ENCODE assay signal across 23 cellular contexts in genomic region chr17:34302626-34303025, GRCh38.
"Had no signal": no experiment of that assay in that cellular context is flagged by ENCODE, and none has a peak within 500 bp of the region (broad histone marks: within the 10 kb centered on the region; RNA-seq: fewer than 3 reads in every experiment).

No MANE protein-coding gene starts in this region.

- H3K4me1 Mint-ChIP-seq: immature natural killer cell had no signal

- H3K4me3 ChIP-seq: colonic mucosa, mucosa of descending colon, right lobe of liver, suprapubic skin, transverse colon, upper lobe of right lung, uterus had no signal

- H3K9me3 Mint-ChIP-seq: effector memory CD8-positive, alpha-beta T cell; mesothelial cell of epicardium; neural crest cell had no signal

- H2AFZ ChIP-seq: parathyroid adenoma had no signal

- H3K79me2 ChIP-seq: parathyroid adenoma had no signal

- H3K27ac ChIP-seq: colonic mucosa, neutrophil, parathyroid adenoma, right lobe of liver, suprapubic skin, transverse colon, upper lobe of right lung, uterus had no signal

- H3K9ac ChIP-seq: parathyroid adenoma had no signal

- DNase-seq: colonic mucosa; effector memory CD8-positive, alpha-beta T cell; hypothalamus; immature natural killer cell; mesenchymal stem cell; mucosa of descending colon; naive B cell; right lobe of liver; small intestine; stimulated activated CD4-positive, alpha-beta T cell treated with anti-CD3 and anti-CD28 coated beads, Interleukin-15, amount 100 ng/mL, for 24 hours; stimulated activated CD4-positive, alpha-beta T cell treated with anti-CD3 and anti-CD28 coated beads, Interleukin-2, amount 100 ng/mL, for 48 hours; stimulated activated naive CD4-positive, alpha-beta T cell; stimulated activated naive CD8-positive, alpha-beta T cell treated with anti-CD3 and anti-CD28 coated beads, Interleukin-15, amount 100 ng/mL, for 72 hours; transverse colon; upper lobe of right lung; uterus had no signal

- H3K27ac Mint-ChIP-seq: effector memory CD8-positive, alpha-beta T cell; immature natural killer cell; mesothelial cell of epicardium; naive B cell; natural killer cell treated with Interleukin-12 subunit alpha and Interleukin-12 subunit beta and Interleukin-15 and Interleukin-18, amount 100 ng/mL, for 72 hours; progenitor cell of endocrine pancreas; stimulated activated naive CD8-positive, alpha-beta T cell treated with anti-CD3 and anti-CD28 coated beads, Interleukin-15, amount 100 ng/mL, for 72 hours had no signal

- H3K36me3 ChIP-seq: colonic mucosa, neutrophil, right lobe of liver, suprapubic skin, transverse colon, upper lobe of right lung, uterus had no signal

- H3K4me3 Mint-ChIP-seq: effector memory CD8-positive, alpha-beta T cell; immature natural killer cell; mesothelial cell of epicardium; naive B cell; natural killer cell treated with Interleukin-12 subunit alpha and Interleukin-12 subunit beta and Interleukin-15 and Interleukin-18, amount 100 ng/mL, for 72 hours; neural crest cell; stimulated activated naive CD8-positive, alpha-beta T cell treated with anti-CD3 and anti-CD28 coated beads, Interleukin-15, amount 100 ng/mL, for 72 hours had no signal

- H3K36me3 Mint-ChIP-seq: immature natural killer cell; mesothelial cell of epicardium; natural killer cell treated with Interleukin-12 subunit alpha and Interleukin-12 subunit beta and Interleukin-15 and Interleukin-18, amount 100 ng/mL, for 72 hours had no signal

- H3K4me1 ChIP-seq: colonic mucosa, parathyroid adenoma, right lobe of liver, uterus had no signal

- H3K27me3 ChIP-seq: colonic mucosa, neutrophil, right lobe of liver, suprapubic skin, transverse colon, upper lobe of right lung, uterus had no signal
